In the genomic region with DNA sequence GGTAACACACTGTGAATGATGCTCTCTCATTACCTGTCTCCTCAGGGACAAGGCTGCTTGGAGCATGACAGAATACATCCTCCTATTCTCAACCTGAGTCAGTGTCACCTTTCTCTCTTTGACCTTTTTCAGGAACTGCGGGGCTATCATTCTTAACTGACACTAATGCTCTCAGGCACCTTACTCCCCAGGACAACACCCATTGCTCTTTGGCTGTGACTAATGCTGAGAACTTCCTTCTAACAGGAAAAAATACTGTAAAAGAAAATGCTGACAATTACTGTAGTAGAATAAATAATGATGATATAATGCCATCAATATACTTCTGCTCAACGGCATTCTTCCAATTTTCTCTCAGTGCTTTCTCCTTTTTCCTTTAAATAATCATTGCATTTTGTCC, we compare ENCODE assay signal across 22 cellular contexts.
DNase-seq lines count a peak whose midpoint lies in the region; TF ChIP-seq lines count a peak whose summit lies in the region.
"Had no signal": no experiment of that assay in that cellular context is flagged by ENCODE, and none has a peak within 500 bp of the region (broad histone marks: within the 10 kb centered on the region; RNA-seq: fewer than 3 reads in every experiment).

No MANE protein-coding gene starts in this region.

- no peaks in the 10 kb centered on the region for H3K9me3 ChIP-seq in esophagus squamous epithelium
- H3K9me3 ChIP-seq: BLaER1 had no signal

- H3K27ac ChIP-seq in RWPE1 (no peak overlapping the region), esophagus squamous epithelium (no peak overlapping the region)
- H3K27ac ChIP-seq: BLaER1, SK-N-MC had no signal

- 58 to 76% methylated on average over 2 of the region's 2 CpGs for WGBS in esophagus squamous epithelium, 2 donors

- intact Hi-C loops in esophagus squamous epithelium (cut with DNase I): no loop called here

- H3K36me3 ChIP-seq in esophagus squamous epithelium: no peaks in the 10 kb centered on the region
- H3K36me3 ChIP-seq: BLaER1 had no signal

- H3K27me3 ChIP-seq in esophagus squamous epithelium: no peaks in the 10 kb centered on the region
- H3K27me3 ChIP-seq: BLaER1 had no signal

- H3K4me3 ChIP-seq in esophagus squamous epithelium: no peak overlapping the region
- H3K4me3 ChIP-seq: BLaER1, GM23338, SK-N-MC had no signal

- TF ChIP-seq CTCF in RWPE1 (conservative IDR thresholded peaks at IDR 0.05; ENCODE audit: low read depth) (no peak), esophagus squamous epithelium (IDR thresholded peaks at IDR 0.05) (no peak)

- CTCF ChIA-PET in RWPE1 (lab: Yijun Ruan, JAX): no interaction called here

- no peak for TF ChIP-seq POLR2A in esophagus squamous epithelium (IDR thresholded peaks at IDR 0.05)

- DNase-seq in HPDE6-E6E7 (ENCODE audit: extremely low spot score) (peak; percentile 36), RWPE1 (ENCODE audit: low spot score) (peak; percentile 13), iPS-NIHi7 (ENCODE audit: extremely low spot score) (peak; percentile 2), foreskin melanocyte (no peak), GF-D8 (lab: John Stamatoyannopoulos, UW) (no peak), esophagus squamous epithelium (lab: John Stamatoyannopoulos, UW) (no peak)
- DNase-seq in stimulated activated CD4-positive, alpha-beta T cell treated with anti-CD3 and anti-CD28 coated beads, Interleukin-2, amount 100 ng/mL, for 48 hours: no peak
- DNase-seq: CD4-positive, CD25-positive, alpha-beta regulatory T cell; DMS153; DND-41; HCEC 1CT; Kasumi-1; MV-4-11; NCI-H1105 treated with DMSO at 0.1 percent for 48 hours; NCI-H146; NCI-H1930; NCI-H446 treated with DMSO at 0.1 percent for 48 hours; NCI-H526; SIG-M5 had no signal

- POLR2A ChIA-PET in RWPE1 (lab: Yijun Ruan, JAX; ENCODE audit: low non-redundant PET): no interaction called here

- no peaks in the 10 kb centered on the region for H3K4me1 ChIP-seq in esophagus squamous epithelium
- H3K4me1 ChIP-seq: BLaER1 had no signal

Comparison
In these comparisons a context has a peak if more than half of its experiments do, and no peak if none do; other contexts are left out.
1. DNase-seq: peak in HPDE6-E6E7 (single experiment), RWPE1 (single experiment) and iPS-NIHi7 (single experiment); none in foreskin melanocyte (single experiment), stimulated activated CD4-positive, alpha-beta T cell treated with anti-CD3 and anti-CD28 coated beads, Interleukin-2, amount 100 ng/mL, for 48 hours (0 of 2), GF-D8 (single experiment) and esophagus squamous epithelium (single experiment).